Comparison of ENCODE assay signal across 1 cellular context in genomic region chr3:165128544-165128943, GRCh38.
A peak's percentile ranks its signal among the peaks of the same experiment; 100 is the strongest.
TF ChIP-seq lines count a peak whose summit lies in the region.

No MANE protein-coding gene starts in this region.

TF ChIP-seq in HepG2, 621 proteins besides CTCF, POLR2A, EP300 and RAD21 (continued from another document and continues in another):
- TF ChIP-seq ZBTB39 (CRISPR knock-in tag; IDR thresholded peaks at IDR 0.05): no peak
- TF ChIP-seq ARNTL (CRISPR knock-in tag; IDR thresholded peaks at IDR 0.05): no peak
- TF ChIP-seq NFYB (CRISPR knock-in tag; IDR thresholded peaks at IDR 0.05): no peak
- no peak for TF ChIP-seq KDM5B (CRISPR knock-in tag; IDR thresholded peaks at IDR 0.05; ENCODE audit: borderline replicate concordance)
- TF ChIP-seq PCBP2 (optimal IDR thresholded peaks at IDR 0.05; ENCODE audit: low read depth, low read length, poor library complexity, severe bottlenecking): no peak
- peak; percentile 84 for TF ChIP-seq ARID5B (CRISPR knock-in tag; IDR thresholded peaks at IDR 0.05)
- TF ChIP-seq MTA3 (CRISPR knock-in tag; IDR thresholded peaks at IDR 0.05): no peak
- no peak for TF ChIP-seq ZNF235 (CRISPR knock-in tag; IDR thresholded peaks at IDR 0.05; ENCODE audit: borderline replicate concordance)
- no peak for TF ChIP-seq KDM5A (IDR thresholded peaks at IDR 0.05; ENCODE audit: borderline replicate concordance, low read length)
- no peak for TF ChIP-seq ATM (IDR thresholded peaks at IDR 0.05; ENCODE audit: borderline replicate concordance)
- no peak for TF ChIP-seq CREB3 (CRISPR knock-in tag; IDR thresholded peaks at IDR 0.05)
- TF ChIP-seq ZNF607 (CRISPR knock-in tag; IDR thresholded peaks at IDR 0.05; ENCODE audit: borderline replicate concordance): no peak
- no peak for TF ChIP-seq CC2D1A (CRISPR knock-in tag; IDR thresholded peaks at IDR 0.05)
- no peak for TF ChIP-seq ZNF816 (CRISPR knock-in tag; IDR thresholded peaks at IDR 0.05; ENCODE audit: borderline replicate concordance)
- no peak for TF ChIP-seq ZBTB4 (CRISPR knock-in tag; IDR thresholded peaks at IDR 0.05; ENCODE audit: borderline replicate concordance)
- TF ChIP-seq BCL3 (CRISPR knock-in tag; IDR thresholded peaks at IDR 0.05): no peak
- TF ChIP-seq ZNF17 (CRISPR knock-in tag; IDR thresholded peaks at IDR 0.05): no peak
- TF ChIP-seq GFI1 (CRISPR knock-in tag; IDR thresholded peaks at IDR 0.05; ENCODE audit: borderline replicate concordance): no peak
- TF ChIP-seq NFIC (IDR thresholded peaks at IDR 0.05; ENCODE audit: low read length): peak; percentile 80
- no peak for TF ChIP-seq THAP7 (CRISPR knock-in tag; IDR thresholded peaks at IDR 0.05)
- no peak for TF ChIP-seq HNRNPUL1 (IDR thresholded peaks at IDR 0.05; ENCODE audit: low read depth, low read length)
- no peak for TF ChIP-seq SRSF9 (IDR thresholded peaks at IDR 0.05; ENCODE audit: borderline replicate concordance, insufficient read depth, low read depth, low read length, poor library complexity, severe bottlenecking)
- TF ChIP-seq FLYWCH1 (CRISPR knock-in tag; IDR thresholded peaks at IDR 0.05): no peak
- no peak for TF ChIP-seq ZNF383 (CRISPR knock-in tag; IDR thresholded peaks at IDR 0.05; ENCODE audit: borderline replicate concordance)
- TF ChIP-seq ZNF138 (CRISPR knock-in tag; IDR thresholded peaks at IDR 0.05; ENCODE audit: low read depth): no peak
- no peak for TF ChIP-seq PHF8 (CRISPR knock-in tag; IDR thresholded peaks at IDR 0.05)
- no peak for TF ChIP-seq MYPOP (CRISPR knock-in tag; IDR thresholded peaks at IDR 0.05)
- no peak for TF ChIP-seq HES4 (CRISPR knock-in tag; IDR thresholded peaks at IDR 0.05; ENCODE audit: borderline replicate concordance)
- no peak for TF ChIP-seq ELF4 (CRISPR knock-in tag; IDR thresholded peaks at IDR 0.05; ENCODE audit: borderline replicate concordance)
- TF ChIP-seq NR2F6 (IDR thresholded peaks at IDR 0.05): no peak
- TF ChIP-seq NR2F6 (CRISPR knock-in tag; IDR thresholded peaks at IDR 0.05): 0 out of 2 replicates have a peak, but pooled peaks have one; percentile 23
- no peak for TF ChIP-seq MXD4 (CRISPR knock-in tag; IDR thresholded peaks at IDR 0.05)
- TF ChIP-seq PAX8 (CRISPR knock-in tag; IDR thresholded peaks at IDR 0.05; ENCODE audit: borderline replicate concordance): no peak
- TF ChIP-seq HDAC2 (CRISPR knock-in tag; IDR thresholded peaks at IDR 0.05): 0 out of 2 replicates have a peak, but pooled peaks have one; percentile 43
- TF ChIP-seq REST (IDR thresholded peaks at IDR 0.05; ENCODE audit: borderline replicate concordance in 1 of 2, low read depth in 1 of 2, low read length in 2 of 2): 0 out of 4 replicates have a peak, but pooled peaks of 1 of the 2 experiments have one; percentile 49
- no peak for TF ChIP-seq THAP11 (CRISPR knock-in tag; IDR thresholded peaks at IDR 0.05)
- no peak for TF ChIP-seq GTF2F1 (IDR thresholded peaks at IDR 0.05; ENCODE audit: low read length)
- TF ChIP-seq HDAC6 (IDR thresholded peaks at IDR 0.05; ENCODE audit: low read depth, low read length): no peak
- TF ChIP-seq ZNF687 (CRISPR knock-in tag; IDR thresholded peaks at IDR 0.05): no peak
- TF ChIP-seq NFE2L1 (CRISPR knock-in tag; IDR thresholded peaks at IDR 0.05; ENCODE audit: borderline replicate concordance): no peak
